Comparison of ENCODE assay signal across 12 cellular contexts in genomic region chrX:29477878-29478277, GRCh38.
A peak's percentile ranks its signal among the peaks of the same experiment; 100 is the strongest.
DNase-seq lines count a peak whose midpoint lies in the region; ATAC-seq and TF ChIP-seq lines count a peak whose summit lies in the region.
"Had no signal": no experiment of that assay in that cellular context is flagged by ENCODE, and none has a peak within 500 bp of the region (broad histone marks: within the 10 kb centered on the region; RNA-seq: fewer than 3 reads in every experiment).

No MANE protein-coding gene starts in this region.

- H3K4me1 Mint-ChIP-seq in activated naive CD4-positive, alpha-beta T cell treated with anti-CD3 and anti-CD28 coated beads for 36 hours (ENCODE audit: low read depth), result no peaks in the 10 kb centered on the region

- H3K27me3 Mint-ChIP-seq in activated naive CD4-positive, alpha-beta T cell treated with anti-CD3 and anti-CD28 coated beads for 36 hours (ENCODE audit: low read depth), result no peaks in the 10 kb centered on the region

- no peaks in the 10 kb centered on the region for H3K9me3 ChIP-seq in left ventricle myocardium inferior (replicated peaks)
- H3K9me3 ChIP-seq: BLaER1 had no signal

- intact Hi-C loops in activated naive CD4-positive, alpha-beta T cell treated with anti-CD3 and anti-CD28 coated beads for 36 hours (cut with micrococcal nuclease), result no loop called here
- intact Hi-C loops in left ventricle myocardium inferior (cut with micrococcal nuclease), result no loop called here

- no peaks in the 10 kb centered on the region for H3K36me3 ChIP-seq in left ventricle myocardium inferior
- H3K36me3 ChIP-seq: BLaER1 had no signal

- H3K4me3 ChIP-seq in left ventricle myocardium inferior, result no peak overlapping the region
- H3K4me3 ChIP-seq: BLaER1 had no signal

- no peak for DNase-seq in activated naive CD4-positive, alpha-beta T cell treated with anti-CD3 and anti-CD28 coated beads for 36 hours
- DNase-seq in left ventricle myocardium inferior (no peak), T-helper 2 cell (no peak), NCI-H1930 (lab: John Stamatoyannopoulos, UW) (no peak)
- DNase-seq: NCI-H2029 treated with DMSO at 0.1 percent for 48 hours, posterior cingulate gyrus had no signal

- TF ChIP-seq CTCF in left ventricle myocardium inferior (IDR thresholded peaks at IDR 0.05; ENCODE audit: borderline replicate concordance), result no peak

- H3K27ac Mint-ChIP-seq in activated naive CD4-positive, alpha-beta T cell treated with anti-CD3 and anti-CD28 coated beads for 36 hours, result no peak overlapping the region
- H3K27ac Mint-ChIP-seq: activated T-helper 2 cell treated with anti-CD3 and anti-CD28 coated beads, Interferon-gamma antibody, Interleukin-2, Interleukin-4, amounts not matched to agents 10 μg/mL and 5 μg/mL and 100 μg/mL, durations not matched to agents 14 hours and 24 hours and 36 hours had no signal

- H3K27me3 ChIP-seq in left ventricle myocardium inferior (ENCODE audit: low read depth), result no peaks in the 10 kb centered on the region
- H3K27me3 ChIP-seq: BLaER1 had no signal

- no peaks in the 10 kb centered on the region for H3K4me1 ChIP-seq in left ventricle myocardium inferior

- H3K4me3 Mint-ChIP-seq in activated naive CD4-positive, alpha-beta T cell treated with anti-CD3 and anti-CD28 coated beads for 36 hours, result no peak overlapping the region

- CTCF ChIA-PET in activated naive CD4-positive, alpha-beta T cell treated with anti-CD3 and anti-CD28 coated beads for 36 hours (lab: Charles Lee), result no interaction called here

- ATAC-seq in GM18498 (IDR thresholded peaks at IDR 0.05; ENCODE audit: unreplicated experiment), result peak; percentile 52
- ATAC-seq in GM19467 (IDR thresholded peaks at IDR 0.05; ENCODE audit: unreplicated experiment), result peak; percentile 51
- peak; percentile 47 for ATAC-seq in HG02885 (IDR thresholded peaks at IDR 0.05; ENCODE audit: poor library complexity, unreplicated experiment)
- ATAC-seq in HG03571 (IDR thresholded peaks at IDR 0.05; ENCODE audit: unreplicated experiment), result peak; percentile 47

- no peak overlapping the region for H3K27ac ChIP-seq in left ventricle myocardium inferior (replicated peaks)
- H3K27ac ChIP-seq: BLaER1 had no signal

- H3K9me3 Mint-ChIP-seq in activated naive CD4-positive, alpha-beta T cell treated with anti-CD3 and anti-CD28 coated beads for 36 hours, result no peaks in the 10 kb centered on the region
- H3K9me3 Mint-ChIP-seq: activated T-helper 2 cell treated with anti-CD3 and anti-CD28 coated beads, Interferon-gamma antibody, Interleukin-2, Interleukin-4, amounts not matched to agents 10 μg/mL and 5 μg/mL and 100 μg/mL, durations not matched to agents 14 hours and 24 hours and 36 hours had no signal

- H3K36me3 Mint-ChIP-seq in activated naive CD4-positive, alpha-beta T cell treated with anti-CD3 and anti-CD28 coated beads for 36 hours (ENCODE audit: low read depth), result no peaks in the 10 kb centered on the region
